In genomic region chr3:13016726-13017255, GRCh38 we compare ENCODE assay signal across 9 cellular contexts. TPM values are rescaled to one million over a fixed set of nuclear protein-coding genes. Genes with fewer than 3 reads are reported as not detected.
DNase-seq lines count a peak whose midpoint lies in the region; ATAC-seq, FAIRE-seq and TF ChIP-seq lines count a peak whose summit lies in the region.
"Had no signal": no experiment of that assay in that cellular context is flagged by ENCODE, and none has a peak within 500 bp of the region (broad histone marks: within the 10 kb centered on the region; RNA-seq: fewer than 3 reads in every experiment).

No MANE protein-coding gene starts in this region.

- peak overlapping the region; percentile 75 to 76 for H3K27ac ChIP-seq in liver (ENCODE audit: low read depth in 1 of 2, low read length in 2 of 2)
- no peak overlapping the region for H3K27ac ChIP-seq in HepG2 (ENCODE audit: extremely low read length, insufficient read depth, low read length)
- H3K27ac ChIP-seq in naive thymus-derived CD4-positive, alpha-beta T cell (ENCODE audit: low read depth, low read length), result peak overlapping the region; percentile 99

- CTCF ChIA-PET in HepG2 (lab: Yijun Ruan, JAX; ENCODE audit: low intra/inter-chr PET ratio, low total read pairs), result no interaction called here
- CTCF ChIA-PET in naive thymus-derived CD4-positive, alpha-beta T cell (lab: Charles Lee), result no interaction called here

- H3K36me3 ChIP-seq in liver (ENCODE audit: control insufficient read depth in 4 of 4, insufficient read depth in 3 of 4, low read depth in 1 of 4, low read length in 3 of 4), result no peaks in the 10 kb centered on the region
- no peaks in the 10 kb centered on the region for H3K36me3 ChIP-seq in HepG2 (replicated peaks in 1 of 2; ENCODE audit: control insufficient read depth in 1 of 2, insufficient read depth in 2 of 2, low read length in 2 of 2)
- H3K36me3 ChIP-seq in adipocyte (ENCODE audit: control insufficient read depth, insufficient read depth, low read length, severe bottlenecking), result no peaks in the 10 kb centered on the region
- H3K36me3 ChIP-seq in naive thymus-derived CD4-positive, alpha-beta T cell (ENCODE audit: control insufficient read depth in 2 of 3, insufficient read depth in 3 of 3, low read length in 3 of 3), result peaks cover 0 to 5% (median 0%) of the 10 kb centered on the region in 3 experiments

- TF ChIP-seq RAD21 in liver (IDR thresholded peaks at IDR 0.05) (no peak), HepG2 (CRISPR knock-in tag; IDR thresholded peaks at IDR 0.05) (no peak)

- no peak overlapping the region for H2AFZ ChIP-seq in HepG2 (ENCODE audit: low read length)

- no peak for TF ChIP-seq CTCF in liver (IDR thresholded peaks at IDR 0.05; ENCODE audit: low read depth, low read length, missing input control)
- TF ChIP-seq CTCF in HepG2 (CRISPR knock-in tag; IDR thresholded peaks at IDR 0.05), result no peak

- POLR2A ChIA-PET in HepG2 (lab: Yijun Ruan, JAX), result no interaction called here
- POLR2A ChIA-PET in naive thymus-derived CD4-positive, alpha-beta T cell (lab: Charles Lee), result interaction anchor here (1.2 to 2.7 kb wide), 3 partner anchors 18 to 50 kb away, joined by 4 to 18 read pairs (median 7); no protein-coding TSS in a partner anchor

- TF ChIP-seq POLR2A in HepG2 (IDR thresholded peaks at IDR 0.05; ENCODE audit: insufficient read depth in 1 of 2, low read depth in 2 of 2, low read length in 2 of 2), result no peak

- TF ChIP-seq EP300 in HepG2 (IDR thresholded peaks at IDR 0.05; ENCODE audit: low read depth in 2 of 2, low read length in 2 of 2) (no peak), HepG2 (CRISPR knock-in tag; IDR thresholded peaks at IDR 0.05; ENCODE audit: borderline replicate concordance) (no peak)

- H3K4me3 ChIP-seq in liver (ENCODE audit: low read depth in 1 of 3, low read length in 3 of 3) (no peak overlapping the region), HepG2 (replicated peaks in 1 of 3; ENCODE audit: insufficient read depth in 1 of 3, low read depth in 2 of 3, low read length in 3 of 3) (no peak overlapping the region), adipocyte (ENCODE audit: low read length) (peak overlapping the region; percentile 48)
- peak overlapping the region; percentile 83 for H3K4me3 ChIP-seq in naive thymus-derived CD4-positive, alpha-beta T cell (ENCODE audit: low read length)

- no TSS peak for BruUV-seq in HepG2 (replicated peaks; lab: Mats Ljungman, UMichigan)

- no peak overlapping the region for H3K9ac ChIP-seq in liver (ENCODE audit: low read depth in 1 of 2, low read length in 2 of 2)
- H3K9ac ChIP-seq in HepG2 (ENCODE audit: insufficient read depth, low read depth, low read length), result no peak overlapping the region
- no peak overlapping the region for H3K9ac ChIP-seq in adipocyte (ENCODE audit: low read length)

- ATAC-seq in HepG2, result no peak
- ATAC-seq in naive thymus-derived CD4-positive, alpha-beta T cell, result no peak
- ATAC-seq in activated CD4-positive, CD25-positive, alpha-beta regulatory T cell treated with anti-CD3 and anti-CD28 coated beads, Interleukin-2, amount 50 U/mL, for 24 hours, result no peak
- ATAC-seq in HG02938 (IDR thresholded peaks at IDR 0.05; ENCODE audit: unreplicated experiment), result no peak

- H3K4me3 Mint-ChIP-seq in naive thymus-derived CD4-positive, alpha-beta T cell, result peak overlapping the region; percentile 85 to 96 (median 90)

- in situ Hi-C loops in HepG2 (cut with HindIII; ENCODE audit: extremely low pct_ligation_motif_present, low pct_unique_long_range_greater_than_20kb), result no loop called here

- H3K4me2 ChIP-seq in HepG2 (ENCODE audit: low read depth, low read length), result no peak overlapping the region

- peak overlapping the region; percentile 97 to 100 (median 99) for H3K27ac Mint-ChIP-seq in naive thymus-derived CD4-positive, alpha-beta T cell

- no peaks in the 10 kb centered on the region for H3K27me3 Mint-ChIP-seq in naive thymus-derived CD4-positive, alpha-beta T cell

- peaks cover 0 to 12% (median 0%) of the 10 kb centered on the region in 5 donors for H3K36me3 Mint-ChIP-seq in naive thymus-derived CD4-positive, alpha-beta T cell

- no peaks in the 10 kb centered on the region for H4K20me1 ChIP-seq in HepG2 (ENCODE audit: insufficient read depth, low read length)

- no peak for FAIRE-seq in HepG2 (lab: Jason Lieb, UNC)

- H3K9me3 ChIP-seq in liver (ENCODE audit: control insufficient read depth in 4 of 4, low read length in 3 of 4) (no peaks in the 10 kb centered on the region), HepG2 (ENCODE audit: low read length) (no peaks in the 10 kb centered on the region), adipocyte (ENCODE audit: control insufficient read depth, low read length) (no peaks in the 10 kb centered on the region)
- no peaks in the 10 kb centered on the region for H3K9me3 ChIP-seq in naive thymus-derived CD4-positive, alpha-beta T cell (ENCODE audit: control insufficient read depth in 2 of 3, low read length in 3 of 3)

- H3K27me3 ChIP-seq in liver (ENCODE audit: control insufficient read depth in 4 of 4, insufficient read depth in 4 of 4, low read length in 3 of 4) (no peaks in the 10 kb centered on the region), HepG2 (ENCODE audit: control insufficient read depth in 1 of 2, insufficient read depth in 2 of 2, low read length in 2 of 2) (no peaks in the 10 kb centered on the region), adipocyte (replicated peaks; ENCODE audit: control insufficient read depth, insufficient read depth, low read length) (no peaks in the 10 kb centered on the region)
- H3K27me3 ChIP-seq in naive thymus-derived CD4-positive, alpha-beta T cell (ENCODE audit: control insufficient read depth in 2 of 2, insufficient read depth in 2 of 2, low read length in 2 of 2), result no peaks in the 10 kb centered on the region

- no peaks in the 10 kb centered on the region for H3K79me2 ChIP-seq in HepG2 (ENCODE audit: insufficient read depth, low read length)

- no peaks in the 10 kb centered on the region for H3K9me3 Mint-ChIP-seq in naive thymus-derived CD4-positive, alpha-beta T cell

- no peak for DNase-seq in HepG2 (ENCODE audit: low spot score)
- no peak for DNase-seq in adipocyte (ENCODE audit: low read depth)
- no peak for DNase-seq in naive thymus-derived CD4-positive, alpha-beta T cell
- no peak for DNase-seq in NCI-H345 (lab: John Stamatoyannopoulos, UW)
- DNase-seq in NCI-H524 treated with DMSO at 0.1 percent for 48 hours (lab: John Stamatoyannopoulos, UW), result no peak
- DNase-seq: NK-92 treated with Interleukin-12 subunit alpha and Interleukin-12 subunit beta, amount 100 ng/mL, for 24 hours had no signal

- H3K4me1 ChIP-seq in liver (ENCODE audit: control insufficient read depth in 4 of 4, insufficient read depth in 4 of 4, low read length in 3 of 4) (peaks cover 0 to 3% (median under 1%) of the 10 kb centered on the region in 4 donors), HepG2 (ENCODE audit: insufficient read depth, low read length) (peaks cover 4% of the 10 kb centered on the region), adipocyte (ENCODE audit: control insufficient read depth, insufficient read depth, low read length) (peaks cover 62% of the 10 kb centered on the region)
- H3K4me1 ChIP-seq in naive thymus-derived CD4-positive, alpha-beta T cell (ENCODE audit: control insufficient read depth in 2 of 2, insufficient read depth in 2 of 2, low read length in 2 of 2), result peaks cover 44 to 50% of the 10 kb centered on the region in 2 donors

- H3K4me1 Mint-ChIP-seq in naive thymus-derived CD4-positive, alpha-beta T cell, result peaks cover 33 to 52% (median 45%) of the 10 kb centered on the region in 7 donors

- intact Hi-C loops in HepG2 (cut with micrococcal nuclease; ENCODE audit: unreplicated experiment), result no loop called here
- intact Hi-C loops in naive thymus-derived CD4-positive, alpha-beta T cell (cut with micrococcal nuclease), result loop anchor here (1.0 to 10.0 kb wide), 6 partner anchors 53 to 878 kb away; partner anchors contain the start of gene TSEN2 (in 1 of the 2)

- WGBS in liver, result 86% methylated on average over 9 of the region's 9 CpGs
- 83% methylated on average over 9 of the region's 9 CpGs for WGBS in HepG2 (ENCODE audit: low lambda C conversion rate)

TF ChIP-seq in HepG2, 621 proteins besides CTCF, POLR2A, EP300 and RAD21 (continues in another document):
- TF ChIP-seq ZNF614 (CRISPR knock-in tag; IDR thresholded peaks at IDR 0.05; ENCODE audit: borderline replicate concordance) (no peak), ZFP37 (CRISPR knock-in tag; IDR thresholded peaks at IDR 0.05; ENCODE audit: borderline replicate concordance) (no peak)

RNA-seq across cellular contexts. Expression of gene IQSEC1, which starts 56.4 kb away (rescaled TPM):
- total RNA-seq in liver (10 to 100 TPM; 54.7 to 56.0 TPM), HepG2 (2016; rRNA removed; fragmentation: Illumina TruSeq; extraction: Trizol) (17.4 and 24.2 TPM in 2 replicates)
- polyA plus RNA-seq in liver (10 to 100 TPM; 12.7 to 17.7 TPM), HepG2 (2011; rRNA removed) (20.2 and 24.5 TPM in 2 replicates)
- total RNA-seq in HepG2 (2016; cell fraction: cytosol; rRNA removed; fragmentation: Illumina TruSeq; extraction: Trizol; ENCODE audit: low read depth), result 12.3 and 12.9 TPM in 2 replicates
- total RNA-seq in HepG2 (2016; cell fraction: insoluble cytoplasmic fraction; rRNA removed; fragmentation: Illumina TruSeq; extraction: Trizol), result 17.6 and 20.3 TPM in 2 replicates
- total RNA-seq in HepG2 (2016; cell fraction: membrane; rRNA removed; fragmentation: Illumina TruSeq; extraction: Trizol), result 25.6 and 28.9 TPM in 2 replicates
- total RNA-seq in HepG2 (2016; cell fraction: nucleus; rRNA removed; fragmentation: Illumina TruSeq; extraction: Trizol), result 26.8 and 29.4 TPM in 2 replicates
- 11.4 and 12.7 TPM in 2 replicates for polyA plus RNA-seq in HepG2 (2011; cell fraction: cytosol; rRNA removed)
- 77.1 and 100 TPM in 2 replicates for polyA plus RNA-seq in HepG2 (2011; cell fraction: nucleus; rRNA removed)
- 40.4 and 47.7 TPM in 2 replicates for polyA plus RNA-seq in HepG2 (2012)
- polyA plus RNA-seq in HepG2 (2016; cell fraction: cytosol; fragmentation: Illumina TruSeq; extraction: Trizol; ENCODE audit: low read depth), result 3.1 and 3.4 TPM in 2 replicates
- 23.2 and 33.8 TPM in 2 replicates for polyA plus RNA-seq in HepG2 (2016; cell fraction: insoluble cytoplasmic fraction; fragmentation: Illumina TruSeq; extraction: Trizol; ENCODE audit: low read depth)
- polyA plus RNA-seq in HepG2 (2016; cell fraction: membrane; fragmentation: Illumina TruSeq; extraction: Trizol; ENCODE audit: low read depth), result 13.5 and 17.5 TPM in 2 replicates
- polyA plus RNA-seq in HepG2 (2016; cell fraction: nucleus; fragmentation: Illumina TruSeq; extraction: Trizol; ENCODE audit: insufficient read depth, low read depth), result 57.5 and 60.4 TPM in 2 replicates
- polyA minus RNA-seq in HepG2 (2011; rRNA and poly(A)+ RNA removed; ENCODE audit: low replicate concordance), result 6.5 and 33.0 TPM in 2 replicates
- 25.6 and 30.7 TPM in 2 replicates for polyA minus RNA-seq in HepG2 (2011; cell fraction: cytosol; rRNA and poly(A)+ RNA removed)
- polyA minus RNA-seq in HepG2 (2011; cell fraction: nucleus; rRNA and poly(A)+ RNA removed), result 49.3 and 52.3 TPM in 2 replicates
- 100 to 1,000 TPM in 1 of 5 experiments, 10 to 100 TPM in 4; 51.8 to 163 (median 79.5) TPM for total RNA-seq in naive thymus-derived CD4-positive, alpha-beta T cell
- polyA plus RNA-seq in naive thymus-derived CD4-positive, alpha-beta T cell, result 10 to 100 TPM; 21.1 to 38.8 TPM

Comparison
In these comparisons a context has a peak if more than half of its experiments do, and no peak if none do; other contexts are left out.
1. H3K4me3 ChIP-seq: peak in adipocyte (single experiment) and naive thymus-derived CD4-positive, alpha-beta T cell (single experiment); none in liver (0 of 3) and HepG2 (0 of 3).